In the genomic region with DNA sequence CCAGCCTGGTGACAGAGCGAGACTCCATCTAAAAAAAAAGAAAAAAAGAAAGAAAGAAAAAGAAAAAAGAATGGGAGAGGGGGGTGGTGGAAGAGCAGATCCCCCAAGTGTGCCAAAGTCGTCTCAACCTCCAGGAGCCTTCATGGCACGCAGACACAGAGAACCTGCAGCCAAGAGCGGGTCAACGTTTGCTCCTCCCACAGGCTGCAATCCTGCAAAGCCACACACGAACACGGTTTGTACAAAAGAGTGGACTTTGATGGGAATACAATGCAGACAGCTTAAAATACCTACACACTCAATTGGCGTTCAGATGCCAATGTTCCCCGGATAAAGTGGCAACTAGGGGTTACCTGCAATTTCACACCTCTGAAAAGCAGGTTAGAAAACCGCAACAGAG, we compare ENCODE assay signal across 1 cellular context.
TF ChIP-seq lines count a peak whose summit lies in the region.

No MANE protein-coding gene starts in this region.

TF ChIP-seq in HepG2, 621 proteins besides CTCF, POLR2A, EP300 and RAD21:
- TF ChIP-seq STAG1 (CRISPR knock-in tag; IDR thresholded peaks at IDR 0.05) (no peak), ZNF569 (CRISPR knock-in tag; IDR thresholded peaks at IDR 0.05; ENCODE audit: borderline replicate concordance) (no peak), MIXL1 (CRISPR knock-in tag; IDR thresholded peaks at IDR 0.05) (no peak), NR2C2 (CRISPR knock-in tag; IDR thresholded peaks at IDR 0.05; ENCODE audit: borderline replicate concordance) (no peak), KDM2A (CRISPR knock-in tag; IDR thresholded peaks at IDR 0.05; ENCODE audit: borderline replicate concordance, low read depth) (no peak)
- TF ChIP-seq, protein P1, sequence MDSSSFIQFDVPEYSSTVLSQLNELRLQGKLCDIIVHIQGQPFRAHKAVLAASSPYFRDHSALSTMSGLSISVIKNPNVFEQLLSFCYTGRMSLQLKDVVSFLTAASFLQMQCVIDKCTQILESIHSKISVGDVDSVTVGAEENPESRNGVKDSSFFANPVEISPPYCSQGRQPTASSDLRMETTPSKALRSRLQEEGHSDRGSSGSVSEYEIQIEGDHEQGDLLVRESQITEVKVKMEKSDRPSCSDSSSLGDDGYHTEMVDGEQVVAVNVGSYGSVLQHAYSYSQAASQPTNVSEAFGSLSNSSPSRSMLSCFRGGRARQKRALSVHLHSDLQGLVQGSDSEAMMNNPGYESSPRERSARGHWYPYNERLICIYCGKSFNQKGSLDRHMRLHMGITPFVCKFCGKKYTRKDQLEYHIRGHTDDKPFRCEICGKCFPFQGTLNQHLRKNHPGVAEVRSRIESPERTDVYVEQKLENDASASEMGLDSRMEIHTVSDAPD (CRISPR knock-in tag; IDR thresholded peaks at IDR 0.05) = no peak
